Comparison of ENCODE assay signal across 22 cellular contexts in the genomic region with DNA sequence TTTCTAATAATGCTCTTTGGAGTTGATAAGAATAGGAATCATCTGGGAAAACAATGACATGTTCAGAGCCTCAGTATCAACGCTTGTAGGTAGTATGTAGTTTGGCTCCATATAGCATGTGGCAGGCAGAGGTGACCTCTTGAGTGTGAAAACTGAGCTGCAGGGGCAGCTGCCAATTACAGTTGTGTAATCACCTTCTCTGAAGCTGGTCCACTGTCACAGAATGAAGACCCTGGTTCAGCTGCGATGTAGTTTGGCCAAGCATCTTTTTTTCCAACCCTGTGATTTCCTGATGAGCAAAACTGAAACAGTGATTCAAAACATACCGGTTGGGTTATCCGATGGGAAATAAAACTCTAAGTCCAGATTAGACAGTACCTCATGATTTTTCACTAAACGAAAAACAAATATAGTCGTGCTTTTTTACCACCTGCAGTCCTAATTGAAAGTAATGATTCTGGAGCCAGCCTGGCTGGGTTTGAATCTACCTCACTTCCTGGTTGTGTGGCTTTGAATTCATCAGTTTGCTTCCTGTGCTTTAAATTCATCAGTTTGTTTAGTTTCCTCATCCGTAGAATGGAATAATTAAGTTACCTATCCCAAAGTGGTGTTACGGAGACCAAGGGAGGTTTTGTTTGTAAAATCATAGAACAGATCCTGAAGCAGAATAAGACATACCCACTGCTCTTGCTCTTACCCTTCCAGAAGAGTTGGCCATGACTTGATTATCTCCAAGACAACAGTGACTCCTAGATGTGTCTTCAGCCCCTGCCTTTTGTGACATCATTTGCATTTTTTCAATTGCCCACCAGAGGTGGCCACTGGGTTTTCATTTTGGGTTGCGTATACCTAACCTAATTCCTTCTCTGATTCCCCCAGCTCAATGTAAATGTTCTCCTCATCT.
DNase-seq lines count a peak whose midpoint lies in the region; ATAC-seq and TF ChIP-seq lines count a peak whose summit lies in the region.
"Had no signal": no experiment of that assay in that cellular context is flagged by ENCODE, and none has a peak within 500 bp of the region (broad histone marks: within the 10 kb centered on the region; RNA-seq: fewer than 3 reads in every experiment).

No MANE protein-coding gene starts in this region.

- H3K27me3 Mint-ChIP-seq in memory B cell = peaks cover 8% of the 10 kb centered on the region

- ATAC-seq in DND-41 (ENCODE audit: insufficient read depth, low read depth) = peak; percentile 57; the same call in 1 of the 3 replicates
- ATAC-seq in memory B cell (ENCODE audit: low read depth) = peak; percentile 32
- ATAC-seq: foreskin keratinocyte, lower lobe of right lung, sciatic nerve, upper lobe of right lung had no signal

- no peaks in the 10 kb centered on the region for H3K27me3 ChIP-seq in DND-41 (ENCODE audit: insufficient read depth, low read length, poor library complexity)
- no peaks in the 10 kb centered on the region for H3K27me3 ChIP-seq in ascending aorta
- H3K27me3 ChIP-seq: foreskin keratinocyte, upper lobe of right lung had no signal

- no peak overlapping the region for H3K27ac ChIP-seq in DND-41 (ENCODE audit: low read length)
- no peak overlapping the region for H3K27ac ChIP-seq in ascending aorta
- H3K27ac ChIP-seq: foreskin keratinocyte, lower lobe of right lung, neutrophil, upper lobe of right lung had no signal

- H3K4me3 Mint-ChIP-seq in memory B cell = no peak overlapping the region
- H3K4me3 Mint-ChIP-seq: activated CD4-positive, alpha-beta T cell treated with anti-CD3 and anti-CD28 coated beads, Interleukin-2, amount 10 ng/mL, durations not matched to agents 24 days and 14 days; CD14-positive monocyte had no signal

- no peaks in the 10 kb centered on the region for H3K36me3 Mint-ChIP-seq in memory B cell
- H3K36me3 Mint-ChIP-seq: CD14-positive monocyte had no signal

- H3K4me1 ChIP-seq in DND-41 (ENCODE audit: insufficient read depth, low read length) (peaks cover 4% of the 10 kb centered on the region; the same call in 1 of the 2 replicates), ascending aorta (no peaks in the 10 kb centered on the region)
- H3K4me1 ChIP-seq: foreskin keratinocyte, lower lobe of right lung, upper lobe of right lung had no signal

- no peaks in the 10 kb centered on the region for H3K79me2 ChIP-seq in DND-41 (ENCODE audit: insufficient read depth, low read length)

- TF ChIP-seq CTCF in DND-41 (IDR thresholded peaks at IDR 0.05; ENCODE audit: borderline replicate concordance, extremely low read depth, low read length, poor library complexity, severe bottlenecking) (peak; percentile 42), GM12872 (IDR thresholded peaks at IDR 0.05; ENCODE audit: insufficient read depth, low read depth, low read length) (0 out of 3 replicates have a peak, but pooled peaks have one; percentile 15), ascending aorta (IDR thresholded peaks at IDR 0.05) (no peak)

- intact Hi-C loops in ascending aorta (cut with DNase I) = no loop called here

- no peaks in the 10 kb centered on the region for H4K20me1 ChIP-seq in DND-41 (ENCODE audit: insufficient read depth, low read length)

- no peaks in the 10 kb centered on the region for H3K9me3 ChIP-seq in DND-41 (ENCODE audit: insufficient read depth, low read length, severe bottlenecking)
- H3K9me3 ChIP-seq in ascending aorta = peaks cover 0 to 9% of the 10 kb centered on the region in 2 donors
- H3K9me3 ChIP-seq: lower lobe of right lung, neutrophil, upper lobe of right lung had no signal

- H3K4me1 Mint-ChIP-seq in memory B cell = peaks cover 19% of the 10 kb centered on the region
- H3K4me1 Mint-ChIP-seq: CD14-positive monocyte had no signal

- no peak overlapping the region for H3K4me2 ChIP-seq in DND-41 (ENCODE audit: insufficient read depth, low read length)

- no peak overlapping the region; the same call in 1 of the 2 replicates for H2AFZ ChIP-seq in DND-41 (ENCODE audit: low read depth, low read length)

- no peaks in the 10 kb centered on the region for H3K9me3 Mint-ChIP-seq in memory B cell

- DNase-seq in DND-41 (no peak), RKO (ENCODE audit: low spot score) (peak; percentile 18), memory B cell (ENCODE audit: low spot score in 2 of 2) (no peak), AG08395 (ENCODE audit: low spot score) (no peak), ascending aorta (ENCODE audit: low spot score in 2 of 2) (no peak), SW 1271 (lab: John Stamatoyannopoulos, UW) (no peak)
- DNase-seq: activated CD4-positive, alpha-beta T cell treated with anti-CD3 and anti-CD28 coated beads, Interleukin-2, amount 10 ng/mL, durations not matched to agents 24 days and 14 days; activated naive CD4-positive, alpha-beta T cell; foreskin keratinocyte; GDM1; HCEC 1CT; KG1; lower lobe of right lung; NCI-H146; NCI-H510A; RPMI8226; stimulated activated CD4-positive, alpha-beta T cell treated with anti-CD3 and anti-CD28 coated beads, Interleukin-4, amount 100 ng/mL, for 24 hours; upper lobe of right lung had no signal

- no peak overlapping the region for H3K27ac Mint-ChIP-seq in memory B cell
- H3K27ac Mint-ChIP-seq: activated CD4-positive, alpha-beta T cell treated with anti-CD3 and anti-CD28 coated beads, Interleukin-2, amount 10 ng/mL, durations not matched to agents 24 days and 14 days had no signal

- H3K36me3 ChIP-seq in DND-41 (ENCODE audit: insufficient read depth, low read length) (no peaks in the 10 kb centered on the region), ascending aorta (no peaks in the 10 kb centered on the region)
- H3K36me3 ChIP-seq: lower lobe of right lung, neutrophil, upper lobe of right lung had no signal

- H3K4me3 ChIP-seq in DND-41 (ENCODE audit: low read depth in 1 of 2, low read length in 2 of 2) (no peak overlapping the region), ascending aorta (no peak overlapping the region)
- H3K4me3 ChIP-seq: lower lobe of right lung, upper lobe of right lung had no signal

- H3K9ac ChIP-seq in DND-41 (ENCODE audit: low read depth, low read length) = no peak overlapping the region

Comparison
In these comparisons a context has a peak if more than half of its experiments do, and no peak if none do; other contexts are left out.
1. CTCF ChIP-seq: peak in DND-41 (single experiment) and GM12872 (single experiment); none in ascending aorta (0 of 3).